In the genomic region with DNA sequence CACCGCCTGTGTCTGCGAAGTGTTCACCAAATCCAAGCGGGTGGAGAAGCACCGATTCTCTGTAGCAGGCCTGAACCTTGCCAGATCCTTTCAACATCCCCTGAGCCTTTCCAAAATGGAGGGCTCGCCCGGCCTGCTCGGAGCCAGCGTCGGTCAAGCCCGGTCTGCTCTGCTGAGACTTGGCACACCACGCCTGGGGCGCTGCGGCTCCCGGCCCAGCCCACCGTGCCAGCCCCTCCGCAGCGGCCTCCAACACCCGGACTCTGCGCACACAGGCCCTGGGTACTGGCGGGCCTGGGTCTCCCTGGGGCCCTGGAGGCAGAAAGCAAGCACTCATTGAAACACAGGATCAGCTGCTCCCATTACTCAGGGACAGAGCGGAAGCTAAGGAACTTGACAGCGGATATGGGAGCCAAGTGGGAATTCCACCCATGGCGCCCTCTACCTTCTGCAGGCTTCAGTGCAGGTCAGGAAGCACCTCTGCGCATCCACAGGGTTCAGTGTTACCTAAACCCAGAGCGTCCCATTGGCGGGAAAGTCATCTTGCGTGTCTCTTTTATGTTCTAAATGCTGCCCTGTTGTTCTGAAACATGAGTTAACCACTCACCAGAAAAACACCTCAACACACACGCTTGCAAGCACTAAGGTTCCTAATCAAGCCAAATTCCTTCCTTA, we compare ENCODE assay signal across 10 cellular contexts.
DNase-seq lines count a peak whose midpoint lies in the region; ATAC-seq and TF ChIP-seq lines count a peak whose summit lies in the region.
"Had no signal": no experiment of that assay in that cellular context is flagged by ENCODE, and none has a peak within 500 bp of the region (broad histone marks: within the 10 kb centered on the region; RNA-seq: fewer than 3 reads in every experiment).

No MANE protein-coding gene starts in this region.

- H3K9me3 Mint-ChIP-seq in effector memory CD8-positive, alpha-beta T cell: no peaks in the 10 kb centered on the region

- H3K27ac Mint-ChIP-seq in effector memory CD8-positive, alpha-beta T cell: no peak overlapping the region

- no peaks in the 10 kb centered on the region for H3K36me3 Mint-ChIP-seq in effector memory CD8-positive, alpha-beta T cell (ENCODE audit: insufficient read depth)

- DNase-seq in DMS 273 (lab: John Stamatoyannopoulos, UW; ENCODE audit: unreplicated experiment) (peak; percentile 53), DMS 273 treated with DMSO at 0.1 percent for 48 hours (lab: John Stamatoyannopoulos, UW) (no peak), M059J (ENCODE audit: low read depth) (peak; percentile 30), fibroblast of mammary gland (ENCODE audit: low read depth) (peak; percentile 36), retinal pigment epithelial cell (ENCODE audit: low read depth) (no peak)
- DNase-seq in effector memory CD8-positive, alpha-beta T cell: no peak
- DNase-seq in activated naive CD4-positive, alpha-beta T cell treated with Interleukin-2 at 50 U/mL for 16 hours: no peak
- DNase-seq in activated naive CD4-positive, alpha-beta T cell treated with anti-CD3 and anti-CD28 coated beads, Interleukin-2, amount 50 U/mL, for 16 hours: no peak
- DNase-seq: hippocampal formation, NCI-H2171 had no signal

- no peak overlapping the region for H3K4me3 Mint-ChIP-seq in effector memory CD8-positive, alpha-beta T cell

- peaks cover 20 to 42% of the 10 kb centered on the region in 2 donors for H3K27me3 Mint-ChIP-seq in effector memory CD8-positive, alpha-beta T cell

- TF ChIP-seq CTCF in fibroblast of mammary gland (conservative IDR thresholded peaks at IDR 0.05; ENCODE audit: control insufficient read depth, insufficient read depth, low read depth, low read length) (peak; percentile 58), retinal pigment epithelial cell (conservative IDR thresholded peaks at IDR 0.05; ENCODE audit: low read depth, low read length) (peak; percentile 49)

- no peak for ATAC-seq in effector memory CD8-positive, alpha-beta T cell (replicated peaks)

- H3K4me3 ChIP-seq in fibroblast of mammary gland (ENCODE audit: control insufficient read depth, low read depth, low read length) (no peak overlapping the region), retinal pigment epithelial cell (ENCODE audit: low read length) (no peak overlapping the region)

- no peaks in the 10 kb centered on the region for H3K4me1 Mint-ChIP-seq in effector memory CD8-positive, alpha-beta T cell (ENCODE audit: low read depth in 2 of 2)

Comparison
In these comparisons a context has a peak if more than half of its experiments do, and no peak if none do; other contexts are left out.
1. DNase-seq: peak in DMS 273 (single experiment), M059J (single experiment) and fibroblast of mammary gland (single experiment); none in DMS 273 treated with DMSO at 0.1 percent for 48 hours (single experiment), retinal pigment epithelial cell (single experiment), effector memory CD8-positive, alpha-beta T cell (0 of 3), activated naive CD4-positive, alpha-beta T cell treated with Interleukin-2 at 50 U/mL for 16 hours (single experiment) and activated naive CD4-positive, alpha-beta T cell treated with anti-CD3 and anti-CD28 coated beads, Interleukin-2, amount 50 U/mL, for 16 hours (single experiment).